11 cellular contexts compared by ENCODE assay signal in the genomic region with DNA sequence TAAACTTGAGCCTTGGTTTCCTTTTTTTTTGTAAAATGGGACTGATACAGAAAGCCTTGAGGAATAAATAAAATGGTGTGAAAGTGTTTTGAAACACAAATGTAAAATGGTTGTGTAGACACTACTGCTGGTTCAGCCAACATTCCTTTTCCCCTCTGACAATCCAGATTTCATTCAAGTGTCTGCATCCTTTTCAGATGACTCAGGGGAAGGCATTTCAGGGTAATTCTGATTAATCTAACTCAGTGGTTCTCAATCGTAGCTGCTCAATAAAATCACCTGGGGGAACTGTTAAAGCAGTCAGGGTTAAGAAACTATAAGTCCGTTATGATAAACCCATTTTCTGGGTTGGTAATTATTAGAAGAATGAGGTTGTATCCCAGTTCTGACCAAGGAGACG. TPM values are rescaled to one million over a fixed set of nuclear protein-coding genes. Genes with fewer than 3 reads are reported as not detected.
DNase-seq lines count a peak whose midpoint lies in the region; TF ChIP-seq lines count a peak whose summit lies in the region.
"Had no signal": no experiment of that assay in that cellular context is flagged by ENCODE, and none has a peak within 500 bp of the region (broad histone marks: within the 10 kb centered on the region; RNA-seq: fewer than 3 reads in every experiment).

No MANE protein-coding gene starts in this region.

- H2AFZ ChIP-seq in Loucy (ENCODE audit: low read length) = no peak overlapping the region

- H3K4me1 Mint-ChIP-seq in mesothelial cell of epicardium = peaks cover 62% of the 10 kb centered on the region

- no peaks in the 10 kb centered on the region for H3K9me3 ChIP-seq in Loucy (ENCODE audit: insufficient read depth, low read depth, low read length)

- no peaks in the 10 kb centered on the region for H3K9me3 Mint-ChIP-seq in mesothelial cell of epicardium

- peak overlapping the region; percentile 87 for H3K4me2 ChIP-seq in Loucy (ENCODE audit: low read depth, low read length, poor library complexity, severe bottlenecking)

- peak; percentile 82 for DNase-seq in AG20443 (ENCODE audit: low spot score)
- DNase-seq in coronary artery (ENCODE audit: low spot score) = no peak
- DNase-seq in mesothelial cell of epicardium (ENCODE audit: low spot score in 2 of 2, unreplicated experiment in 2 of 2) = no peak
- no peak for DNase-seq in HPDE6-E6E7 (ENCODE audit: extremely low spot score)
- no peak for DNase-seq in KG1 (lab: John Stamatoyannopoulos, UW)
- no peak for DNase-seq in retina
- DNase-seq in DMS53 (lab: John Stamatoyannopoulos, UW) = no peak
- DNase-seq: H7, NCI-H2171 treated with DMSO at 0.1 percent for 48 hours had no signal

- no peak overlapping the region for H3K4me3 Mint-ChIP-seq in mesothelial cell of epicardium

- no peaks in the 10 kb centered on the region for H3K27me3 Mint-ChIP-seq in mesothelial cell of epicardium (ENCODE audit: low read depth)

- peaks cover 64% of the 10 kb centered on the region for H3K4me1 ChIP-seq in Loucy (ENCODE audit: insufficient read depth, low read length, poor library complexity, severe bottlenecking)

- no peaks in the 10 kb centered on the region for H3K36me3 Mint-ChIP-seq in mesothelial cell of epicardium

- H3F3A ChIP-seq in Loucy (ENCODE audit: low read depth) = no peaks in the 10 kb centered on the region

- TF ChIP-seq CTCF in Loucy (conservative IDR thresholded peaks at IDR 0.05; ENCODE audit: low read length) (no peak), coronary artery (IDR thresholded peaks at IDR 0.05) (no peak), mesothelial cell of epicardium (IDR thresholded peaks at IDR 0.05; ENCODE audit: unreplicated experiment) (no peak)

- peak overlapping the region; percentile 47 for H3K9ac ChIP-seq in Loucy (ENCODE audit: low read depth, low read length, poor library complexity, severe bottlenecking)

- H3K36me3 ChIP-seq in Loucy (ENCODE audit: insufficient read depth, low read length) = no peaks in the 10 kb centered on the region

- peak overlapping the region; percentile 89 to 92 for H3K27ac ChIP-seq in coronary artery
- H3K27ac ChIP-seq: HL-60 had no signal

- H4K20me1 ChIP-seq in Loucy (ENCODE audit: insufficient read depth, low read length, poor library complexity, severe bottlenecking) = peaks cover 26% of the 10 kb centered on the region

- H3K27ac Mint-ChIP-seq in mesothelial cell of epicardium = peak overlapping the region; percentile 78

- no peaks in the 10 kb centered on the region for H3K9me2 ChIP-seq in Loucy (replicated peaks; ENCODE audit: low read depth, low read length)

- peaks cover 15% of the 10 kb centered on the region for H3K27me3 ChIP-seq in Loucy (ENCODE audit: insufficient read depth, low read length, poor library complexity, severe bottlenecking)

- H3K4me3 ChIP-seq in Loucy (ENCODE audit: low read length, poor library complexity, severe bottlenecking) = peak overlapping the region; percentile 87
- H3K4me3 ChIP-seq in coronary artery = peak overlapping the region; percentile 89

- peaks cover 89% of the 10 kb centered on the region for H3K79me2 ChIP-seq in Loucy (ENCODE audit: insufficient read depth, low read length)

RNA-seq across cellular contexts. Expression of a gene that starts 4.6 kb away (rescaled TPM):
- total RNA-seq in mesothelial cell of epicardium = 30.5 to 31.3 TPM (median 31.2 TPM) in 3 replicates

RNA-seq across cellular contexts. Expression of a gene that starts 52.5 kb away (rescaled TPM):
- total RNA-seq in mesothelial cell of epicardium = 13.6 to 14.8 TPM (median 13.6 TPM) in 3 replicates
